1 cellular context compared by ENCODE assay signal in the genomic region with DNA sequence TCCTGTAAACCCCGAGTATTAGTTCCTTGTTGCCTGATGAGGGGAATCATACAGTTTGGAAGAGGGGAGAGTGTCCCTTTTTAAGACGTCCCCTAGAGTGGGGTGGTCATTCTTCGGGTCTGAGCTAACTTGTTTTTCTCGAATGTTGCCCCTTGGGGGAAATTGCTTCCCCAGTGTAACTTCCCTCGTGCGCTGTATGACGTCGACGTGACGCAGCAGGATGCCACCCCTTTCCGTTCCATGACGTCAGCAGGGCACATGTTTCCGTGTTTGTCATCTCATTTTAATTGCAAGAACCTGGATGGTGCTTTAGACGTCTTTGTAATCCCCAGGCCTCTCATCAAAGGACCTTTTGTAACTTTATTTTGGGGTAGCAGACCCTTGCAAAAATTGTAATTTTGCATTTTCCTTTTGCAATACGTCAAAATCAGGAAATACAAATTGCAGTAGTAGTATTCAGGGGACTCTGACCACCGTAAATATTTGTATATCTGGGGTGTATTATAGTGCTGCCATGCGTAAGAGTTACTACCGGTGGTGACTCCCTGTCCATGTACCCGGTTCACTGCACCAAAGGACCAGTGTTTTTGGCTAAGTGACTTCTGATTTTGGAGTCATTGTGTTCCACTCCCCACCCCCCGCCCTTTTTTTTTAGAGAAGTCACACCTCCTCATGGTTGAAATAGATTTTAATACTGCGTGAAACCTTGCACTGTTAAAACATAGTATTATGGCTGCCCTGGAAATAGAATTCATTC.
TF ChIP-seq lines count a peak whose summit lies in the region.

No MANE protein-coding gene starts in this region.

TF ChIP-seq in A549, 52 proteins besides CTCF, POLR2A, EP300 and RAD21:
- TF ChIP-seq MAZ (IDR thresholded peaks at IDR 0.05; ENCODE audit: borderline replicate concordance, low read depth, low read length) (no peak), ZNF302 (CRISPR knock-in tag; IDR thresholded peaks at IDR 0.05) (no peak), PBX3 (IDR thresholded peaks at IDR 0.05) (no peak), KDM1A (IDR thresholded peaks at IDR 0.05; ENCODE audit: low read depth) (0 out of 2 replicates have a peak, but pooled peaks have one; percentile 39), NFE2L2 (conservative IDR thresholded peaks at IDR 0.05; ENCODE audit: low read length) (peak; percentile 24; the same call in 1 of the 2 replicates), HOXA7 (CRISPR knock-in tag; IDR thresholded peaks at IDR 0.05) (peak; percentile 86; the same call in 1 of the 2 replicates), NPAS2 (CRISPR knock-in tag; IDR thresholded peaks at IDR 0.05; ENCODE audit: borderline replicate concordance) (no peak), EHMT2 (IDR thresholded peaks at IDR 0.05; ENCODE audit: low read depth) (no peak), RNF2 (IDR thresholded peaks at IDR 0.05; ENCODE audit: borderline replicate concordance, low read depth) (no peak), TP53 (CRISPR knock-in tag; IDR thresholded peaks at IDR 0.05) (no peak), POLR2AphosphoS2 (conservative IDR thresholded peaks at IDR 0.05; ENCODE audit: low read length) (no peak), SMC3 (IDR thresholded peaks at IDR 0.05) (no peak; the same call in 2 of the 3 replicates), CHD2 (IDR thresholded peaks at IDR 0.05; ENCODE audit: low read length, partially characterized antibody) (no peak), ZSCAN20 (CRISPR knock-in tag; IDR thresholded peaks at IDR 0.05) (peak; percentile 19; the same call in 1 of the 2 replicates), JUNB (IDR thresholded peaks at IDR 0.05) (no peak; the same call in 1 of the 2 replicates), RARB (CRISPR knock-in tag; IDR thresholded peaks at IDR 0.05) (no peak), FOSB (CRISPR knock-in tag; IDR thresholded peaks at IDR 0.05) (peak; percentile 43; the same call in 1 of the 2 replicates), RCOR1 (IDR thresholded peaks at IDR 0.05; ENCODE audit: low read depth, low read length) (no peak), FOSL2 (IDR thresholded peaks at IDR 0.05) (no peak), FOSL2 (CRISPR knock-in tag; IDR thresholded peaks at IDR 0.05) (peak; percentile 70), HOXB13 (CRISPR knock-in tag; IDR thresholded peaks at IDR 0.05; ENCODE audit: low read depth) (no peak), FOXS1 (CRISPR knock-in tag; IDR thresholded peaks at IDR 0.05) (peak; percentile 25; the same call in 1 of the 2 replicates), MAX (IDR thresholded peaks at IDR 0.05) (peak; percentile 94), MYC (IDR thresholded peaks at IDR 0.05; ENCODE audit: borderline replicate concordance, low read length) (peak; percentile 92; the same call in 1 of the 2 replicates), SREBF2 (IDR thresholded peaks at IDR 0.05) (no peak), TFCP2L1 (CRISPR knock-in tag; IDR thresholded peaks at IDR 0.05) (no peak), RFX5 (IDR thresholded peaks at IDR 0.05) (no peak), HOXB5 (CRISPR knock-in tag; IDR thresholded peaks at IDR 0.05) (peak; percentile 62; the same call in 1 of the 2 replicates), CEBPB (IDR thresholded peaks at IDR 0.05) (0 out of 4 replicates have a peak, but pooled peaks of 1 of the 2 experiments have one; percentile 16), CHD4 (IDR thresholded peaks at IDR 0.05; ENCODE audit: borderline replicate concordance) (no peak), EHF (CRISPR knock-in tag; IDR thresholded peaks at IDR 0.05) (no peak; the same call in 1 of the 2 replicates), NR3C1 (IDR thresholded peaks at IDR 0.05) (no peak), JUN (IDR thresholded peaks at IDR 0.05) (no peak; a peak in 1 of 5 replicates), ZFP36 (IDR thresholded peaks at IDR 0.05; ENCODE audit: borderline replicate concordance, partially characterized antibody) (no peak), PHF8 (IDR thresholded peaks at IDR 0.05; ENCODE audit: borderline replicate concordance, low read depth) (peak; percentile 21; the same call in 1 of the 2 replicates), HEYL (CRISPR knock-in tag; IDR thresholded peaks at IDR 0.05) (no peak), MAFK (IDR thresholded peaks at IDR 0.05; ENCODE audit: partially characterized antibody) (peak; percentile 54), BHLHE40 (IDR thresholded peaks at IDR 0.05; ENCODE audit: low read depth, low read length) (0 out of 2 replicates have a peak, but pooled peaks have one; percentile 37), KDM5A (IDR thresholded peaks at IDR 0.05) (no peak), ZC3H11A (IDR thresholded peaks at IDR 0.05) (no peak), CBX8 (IDR thresholded peaks at IDR 0.05) (no peak), HDAC2 (IDR thresholded peaks at IDR 0.05) (no peak), CBX2 (IDR thresholded peaks at IDR 0.05; ENCODE audit: borderline replicate concordance, low read depth) (no peak), ESRRA (IDR thresholded peaks at IDR 0.05; ENCODE audit: borderline replicate concordance, low read length) (no peak; the same call in 1 of the 2 replicates), GATA3 (IDR thresholded peaks at IDR 0.05; ENCODE audit: borderline replicate concordance) (no peak; the same call in 1 of the 2 replicates)
- TF ChIP-seq, protein P1, sequence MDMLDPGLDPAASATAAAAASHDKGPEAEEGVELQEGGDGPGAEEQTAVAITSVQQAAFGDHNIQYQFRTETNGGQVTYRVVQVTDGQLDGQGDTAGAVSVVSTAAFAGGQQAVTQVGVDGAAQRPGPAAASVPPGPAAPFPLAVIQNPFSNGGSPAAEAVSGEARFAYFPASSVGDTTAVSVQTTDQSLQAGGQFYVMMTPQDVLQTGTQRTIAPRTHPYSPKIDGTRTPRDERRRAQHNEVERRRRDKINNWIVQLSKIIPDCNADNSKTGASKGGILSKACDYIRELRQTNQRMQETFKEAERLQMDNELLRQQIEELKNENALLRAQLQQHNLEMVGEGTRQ (IDR thresholded peaks at IDR 0.05), result peak; percentile 43; the same call in 1 of the 2 replicates
- TF ChIP-seq, protein P2, sequence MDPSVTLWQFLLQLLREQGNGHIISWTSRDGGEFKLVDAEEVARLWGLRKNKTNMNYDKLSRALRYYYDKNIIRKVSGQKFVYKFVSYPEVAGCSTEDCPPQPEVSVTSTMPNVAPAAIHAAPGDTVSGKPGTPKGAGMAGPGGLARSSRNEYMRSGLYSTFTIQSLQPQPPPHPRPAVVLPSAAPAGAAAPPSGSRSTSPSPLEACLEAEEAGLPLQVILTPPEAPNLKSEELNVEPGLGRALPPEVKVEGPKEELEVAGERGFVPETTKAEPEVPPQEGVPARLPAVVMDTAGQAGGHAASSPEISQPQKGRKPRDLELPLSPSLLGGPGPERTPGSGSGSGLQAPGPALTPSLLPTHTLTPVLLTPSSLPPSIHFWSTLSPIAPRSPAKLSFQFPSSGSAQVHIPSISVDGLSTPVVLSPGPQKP (IDR thresholded peaks at IDR 0.05; ENCODE audit: low read depth, low read length), result no peak
- TF ChIP-seq, protein P3, sequence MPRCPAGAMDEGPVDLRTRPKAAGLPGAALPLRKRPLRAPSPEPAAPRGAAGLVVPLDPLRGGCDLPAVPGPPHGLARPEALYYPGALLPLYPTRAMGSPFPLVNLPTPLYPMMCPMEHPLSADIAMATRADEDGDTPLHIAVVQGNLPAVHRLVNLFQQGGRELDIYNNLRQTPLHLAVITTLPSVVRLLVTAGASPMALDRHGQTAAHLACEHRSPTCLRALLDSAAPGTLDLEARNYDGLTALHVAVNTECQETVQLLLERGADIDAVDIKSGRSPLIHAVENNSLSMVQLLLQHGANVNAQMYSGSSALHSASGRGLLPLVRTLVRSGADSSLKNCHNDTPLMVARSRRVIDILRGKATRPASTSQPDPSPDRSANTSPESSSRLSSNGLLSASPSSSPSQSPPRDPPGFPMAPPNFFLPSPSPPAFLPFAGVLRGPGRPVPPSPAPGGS (IDR thresholded peaks at IDR 0.05), result 0 out of 3 replicates have a peak, but pooled peaks have one; percentile 17
- TF ChIP-seq, protein P4, sequence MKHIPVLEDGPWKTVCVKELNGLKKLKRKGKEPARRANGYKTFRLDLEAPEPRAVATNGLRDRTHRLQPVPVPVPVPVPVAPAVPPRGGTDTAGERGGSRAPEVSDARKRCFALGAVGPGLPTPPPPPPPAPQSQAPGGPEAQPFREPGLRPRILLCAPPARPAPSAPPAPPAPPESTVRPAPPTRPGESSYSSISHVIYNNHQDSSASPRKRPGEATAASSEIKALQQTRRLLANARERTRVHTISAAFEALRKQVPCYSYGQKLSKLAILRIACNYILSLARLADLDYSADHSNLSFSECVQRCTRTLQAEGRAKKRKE (CRISPR knock-in tag; IDR thresholded peaks at IDR 0.05; ENCODE audit: low read depth), result 0 out of 2 replicates have a peak, but pooled peaks have one; percentile 59
- TF ChIP-seq, protein P5, sequence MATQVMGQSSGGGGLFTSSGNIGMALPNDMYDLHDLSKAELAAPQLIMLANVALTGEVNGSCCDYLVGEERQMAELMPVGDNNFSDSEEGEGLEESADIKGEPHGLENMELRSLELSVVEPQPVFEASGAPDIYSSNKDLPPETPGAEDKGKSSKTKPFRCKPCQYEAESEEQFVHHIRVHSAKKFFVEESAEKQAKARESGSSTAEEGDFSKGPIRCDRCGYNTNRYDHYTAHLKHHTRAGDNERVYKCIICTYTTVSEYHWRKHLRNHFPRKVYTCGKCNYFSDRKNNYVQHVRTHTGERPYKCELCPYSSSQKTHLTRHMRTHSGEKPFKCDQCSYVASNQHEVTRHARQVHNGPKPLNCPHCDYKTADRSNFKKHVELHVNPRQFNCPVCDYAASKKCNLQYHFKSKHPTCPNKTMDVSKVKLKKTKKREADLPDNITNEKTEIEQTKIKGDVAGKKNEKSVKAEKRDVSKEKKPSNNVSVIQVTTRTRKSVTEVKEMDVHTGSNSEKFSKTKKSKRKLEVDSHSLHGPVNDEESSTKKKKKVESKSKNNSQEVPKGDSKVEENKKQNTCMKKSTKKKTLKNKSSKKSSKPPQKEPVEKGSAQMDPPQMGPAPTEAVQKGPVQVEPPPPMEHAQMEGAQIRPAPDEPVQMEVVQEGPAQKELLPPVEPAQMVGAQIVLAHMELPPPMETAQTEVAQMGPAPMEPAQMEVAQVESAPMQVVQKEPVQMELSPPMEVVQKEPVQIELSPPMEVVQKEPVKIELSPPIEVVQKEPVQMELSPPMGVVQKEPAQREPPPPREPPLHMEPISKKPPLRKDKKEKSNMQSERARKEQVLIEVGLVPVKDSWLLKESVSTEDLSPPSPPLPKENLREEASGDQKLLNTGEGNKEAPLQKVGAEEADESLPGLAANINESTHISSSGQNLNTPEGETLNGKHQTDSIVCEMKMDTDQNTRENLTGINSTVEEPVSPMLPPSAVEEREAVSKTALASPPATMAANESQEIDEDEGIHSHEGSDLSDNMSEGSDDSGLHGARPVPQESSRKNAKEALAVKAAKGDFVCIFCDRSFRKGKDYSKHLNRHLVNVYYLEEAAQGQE (IDR thresholded peaks at IDR 0.05), result no peak; the same call in 1 of the 2 replicates
- TF ChIP-seq, protein P6, sequence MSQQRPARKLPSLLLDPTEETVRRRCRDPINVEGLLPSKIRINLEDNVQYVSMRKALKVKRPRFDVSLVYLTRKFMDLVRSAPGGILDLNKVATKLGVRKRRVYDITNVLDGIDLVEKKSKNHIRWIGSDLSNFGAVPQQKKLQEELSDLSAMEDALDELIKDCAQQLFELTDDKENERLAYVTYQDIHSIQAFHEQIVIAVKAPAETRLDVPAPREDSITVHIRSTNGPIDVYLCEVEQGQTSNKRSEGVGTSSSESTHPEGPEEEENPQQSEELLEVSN (IDR thresholded peaks at IDR 0.05; ENCODE audit: borderline replicate concordance, low read depth), result peak; percentile 75; the same call in 1 of the 2 replicates
- TF ChIP-seq, protein P7, sequence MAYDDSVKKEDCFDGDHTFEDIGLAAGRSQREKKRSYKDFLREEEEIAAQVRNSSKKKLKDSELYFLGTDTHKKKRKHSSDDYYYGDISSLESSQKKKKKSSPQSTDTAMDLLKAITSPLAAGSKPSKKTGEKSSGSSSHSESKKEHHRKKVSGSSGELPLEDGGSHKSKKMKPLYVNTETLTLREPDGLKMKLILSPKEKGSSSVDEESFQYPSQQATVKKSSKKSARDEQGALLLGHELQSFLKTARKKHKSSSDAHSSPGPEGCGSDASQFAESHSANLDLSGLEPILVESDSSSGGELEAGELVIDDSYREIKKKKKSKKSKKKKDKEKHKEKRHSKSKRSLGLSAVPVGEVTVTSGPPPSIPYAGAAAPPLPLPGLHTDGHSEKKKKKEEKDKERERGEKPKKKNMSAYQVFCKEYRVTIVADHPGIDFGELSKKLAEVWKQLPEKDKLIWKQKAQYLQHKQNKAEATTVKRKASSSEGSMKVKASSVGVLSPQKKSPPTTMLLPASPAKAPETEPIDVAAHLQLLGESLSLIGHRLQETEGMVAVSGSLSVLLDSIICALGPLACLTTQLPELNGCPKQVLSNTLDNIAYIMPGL (CRISPR knock-in tag; IDR thresholded peaks at IDR 0.05; ENCODE audit: borderline replicate concordance), result no peak
- TF ChIP-seq, protein P8, sequence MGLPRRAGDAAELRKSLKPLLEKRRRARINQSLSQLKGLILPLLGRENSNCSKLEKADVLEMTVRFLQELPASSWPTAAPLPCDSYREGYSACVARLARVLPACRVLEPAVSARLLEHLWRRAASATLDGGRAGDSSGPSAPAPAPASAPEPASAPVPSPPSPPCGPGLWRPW (IDR thresholded peaks at IDR 0.05), result no peak
TF ChIP-seq in A549: peak in this region for 18.
